ENCODE assay signal across 12 cellular contexts in the genomic region with DNA sequence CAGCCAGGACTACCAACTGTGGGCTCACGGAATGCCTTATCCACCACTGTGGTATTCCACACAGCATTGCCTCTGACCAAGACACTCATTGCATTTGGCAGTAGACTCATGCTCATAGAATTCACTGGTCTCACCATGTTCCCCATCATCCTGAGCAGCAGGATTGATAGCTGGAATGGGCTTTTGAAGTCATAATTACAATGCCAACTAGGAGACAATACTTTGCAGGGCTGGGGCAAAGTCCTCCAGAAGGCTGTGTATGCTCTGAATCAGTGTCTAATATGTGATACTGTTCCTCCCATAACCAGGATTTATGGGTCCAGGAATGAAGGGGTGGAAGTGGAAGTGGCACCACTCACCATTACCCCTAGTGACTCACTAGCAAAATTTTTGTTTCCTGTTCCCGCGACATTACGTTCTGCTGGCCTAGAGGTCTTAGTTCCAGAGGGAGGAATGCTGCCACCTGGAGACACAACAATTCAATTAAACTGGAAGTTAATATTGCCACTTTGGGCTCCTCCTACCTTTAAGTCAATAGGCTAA. TPM values are rescaled to one million over a fixed set of nuclear protein-coding genes. Genes with fewer than 3 reads are reported as not detected.
DNase-seq lines count a peak whose midpoint lies in the region; ATAC-seq, FAIRE-seq and TF ChIP-seq lines count a peak whose summit lies in the region.
"Had no signal": no experiment of that assay in that cellular context is flagged by ENCODE, and none has a peak within 500 bp of the region (broad histone marks: within the 10 kb centered on the region; RNA-seq: fewer than 3 reads in every experiment).

No MANE protein-coding gene starts in this region.

- H2AFZ ChIP-seq in PC-3 (ENCODE audit: low read length) = 0 out of 2 replicates have a peak overlapping the region, but pooled peaks have one; percentile 8
- no peak overlapping the region for H2AFZ ChIP-seq in H1 (ENCODE audit: low read length)

- H3K4me1 ChIP-seq in PC-3 (ENCODE audit: insufficient read depth, low read length) (peaks cover 10% of the 10 kb centered on the region), H1 (replicated peaks in 1 of 4; ENCODE audit: control insufficient read depth in 3 of 4, insufficient read depth in 4 of 4, low read length in 3 of 4) (no peaks in the 10 kb centered on the region)
- H3K4me1 ChIP-seq: lower lobe of right lung, upper lobe of left lung had no signal

- no peak overlapping the region for H4K5ac ChIP-seq in H1 (ENCODE audit: insufficient read length, low read depth, low read length)

- peaks cover 3% of the 10 kb centered on the region for H3K36me3 Mint-ChIP-seq in osteocyte (ENCODE audit: unreplicated experiment)

- no peak overlapping the region for H3K56ac ChIP-seq in H1 (replicated peaks; ENCODE audit: insufficient read length, low read depth, low read length)

- H2BK5ac ChIP-seq in H1 (ENCODE audit: low read depth, low read length) = no peak overlapping the region

- H4K91ac ChIP-seq in H1 (replicated peaks; ENCODE audit: insufficient read length, low read length) = no peak overlapping the region

- H2BK120ac ChIP-seq in H1 (replicated peaks; ENCODE audit: low read depth, low read length) = no peak overlapping the region

- no peaks in the 10 kb centered on the region for H3F3A ChIP-seq in PC-3 (ENCODE audit: low read length, unreplicated experiment)

- no peak for FAIRE-seq in H1 (lab: Jason Lieb, UNC)

- H3K36me3 ChIP-seq in PC-3 (ENCODE audit: low read depth, low read length) = no peaks in the 10 kb centered on the region
- no peaks in the 10 kb centered on the region for H3K36me3 ChIP-seq in H1 (ENCODE audit: control insufficient read depth in 2 of 4, insufficient read depth in 4 of 4, low read length in 3 of 4)
- H3K36me3 ChIP-seq: lower lobe of right lung, SJCRH30, upper lobe of left lung had no signal

- peaks cover 16% of the 10 kb centered on the region for H3K9me3 Mint-ChIP-seq in osteocyte (ENCODE audit: unreplicated experiment)

- H3K9ac ChIP-seq in PC-3 (ENCODE audit: low read length) (no peak overlapping the region), H1 (replicated peaks in 1 of 4; ENCODE audit: extremely low read depth in 1 of 4, low read depth in 3 of 4, low read length in 3 of 4) (no peak overlapping the region)

- no peaks in the 10 kb centered on the region for H3K79me1 ChIP-seq in H1 (ENCODE audit: low read depth, low read length)

- H3K4me3 ChIP-seq in PC-3 (ENCODE audit: low read length) (no peak overlapping the region), H1 (ENCODE audit: extremely low read depth in 1 of 4, insufficient read depth in 2 of 4, low read depth in 3 of 4, low read length in 4 of 4) (no peak overlapping the region)
- H3K4me3 ChIP-seq: lower lobe of right lung, SJCRH30, upper lobe of left lung had no signal

- 0 out of 2 replicates have a peak overlapping the region, but pooled peaks have one; percentile 25 for H2BK15ac ChIP-seq in H1 (ENCODE audit: low read length)

- H4K20me1 ChIP-seq in PC-3 (ENCODE audit: low read length) = no peaks in the 10 kb centered on the region
- H4K20me1 ChIP-seq in H1 (replicated peaks in 1 of 2; ENCODE audit: control insufficient read depth in 1 of 2, insufficient read depth in 2 of 2, low read length in 2 of 2) = no peaks in the 10 kb centered on the region

- no peak overlapping the region for H3K23ac ChIP-seq in H1 (ENCODE audit: insufficient read length)

- H3K4me3 Mint-ChIP-seq in osteocyte (ENCODE audit: unreplicated experiment) = no peak overlapping the region
- H3K4me3 Mint-ChIP-seq: activated CD8-positive, alpha-beta T cell treated with anti-CD3 and anti-CD28 coated beads, Interleukin-2, amount 10 ng/mL, durations not matched to agents 7 days and 5 days had no signal

- BruUV-seq in PC-3 (replicated peaks; lab: Mats Ljungman, UMichigan) = no TSS peak

- H3K4me1 Mint-ChIP-seq in osteocyte (ENCODE audit: unreplicated experiment) = peaks cover 12% of the 10 kb centered on the region

- H3K27ac ChIP-seq in PC-3 (ENCODE audit: low read length) (peak overlapping the region; percentile 41), H1 (ENCODE audit: low read depth, low read length) (no peak overlapping the region)
- H3K27ac ChIP-seq: lower lobe of right lung, SJCRH30, upper lobe of left lung had no signal

- H2AK5ac ChIP-seq in H1 (ENCODE audit: low read depth, low read length) = no peak overlapping the region

- no peaks in the 10 kb centered on the region for H3K27me3 ChIP-seq in PC-3 (ENCODE audit: low read length)
- no peaks in the 10 kb centered on the region for H3K27me3 ChIP-seq in H1 (replicated peaks in 1 of 4; ENCODE audit: control insufficient read depth in 3 of 4, extremely low read depth in 1 of 4, insufficient read depth in 3 of 4, low read length in 3 of 4)
- H3K27me3 ChIP-seq: SJCRH30, upper lobe of left lung had no signal

- no peak for TF ChIP-seq EP300 in H1 (IDR thresholded peaks at IDR 0.05; ENCODE audit: borderline replicate concordance in 1 of 2, low read depth in 2 of 2, low read length in 2 of 2)

- no peak overlapping the region for H4K8ac ChIP-seq in H1 (ENCODE audit: extremely low read depth, insufficient read depth, low read length)

- POLR2A ChIA-PET in PC-3 (lab: Charles Lee; ENCODE audit: unreplicated experiment) (no interaction called here), H1 (lab: Charles Lee; ENCODE audit: partially characterized antibody) (no interaction called here)

- 94% methylated on average over 4 of the region's 4 CpGs; no CpG with 5 or more reads in 1 of the 2 experiments for WGBS in H1 (ENCODE audit: extremely low coverage in 1 of 2, insufficient coverage in 1 of 2, insufficient read length in 1 of 2, insufficient replicate concordance in 2 of 2, low coverage in 1 of 2, low lambda C conversion rate in 2 of 2, missing lambda C conversion rate in 1 of 2), 2 experiments

- no peak overlapping the region for H3K27ac Mint-ChIP-seq in osteocyte (ENCODE audit: unreplicated experiment)
- H3K27ac Mint-ChIP-seq: activated CD8-positive, alpha-beta T cell treated with anti-CD3 and anti-CD28 coated beads, Interleukin-2, amount 10 ng/mL, durations not matched to agents 7 days and 5 days had no signal

- DNase-seq in GM03348 (ENCODE audit: low spot score) (peak; percentile 10), PC-3 (peak; percentile 94), H1 (ENCODE audit: low read depth in 1 of 2, low spot score in 2 of 2) (no peak), osteocyte (ENCODE audit: extremely low spot score, unreplicated experiment) (no peak), midbrain (lab: John Stamatoyannopoulos, UW) (no peak), Right ventricle myocardium inferior (ENCODE audit: missing footprints) (no peak)
- DNase-seq: activated CD8-positive, alpha-beta T cell treated with anti-CD3 and anti-CD28 coated beads, Interleukin-2, amount 10 ng/mL, durations not matched to agents 7 days and 5 days; lower lobe of right lung; upper lobe of left lung had no signal

- H3K4me2 ChIP-seq in PC-3 (ENCODE audit: low read length) (peak overlapping the region; percentile 11; the same call in 1 of the 2 replicates), H1 (ENCODE audit: insufficient read depth in 1 of 2, low read depth in 2 of 2, low read length in 2 of 2) (no peak overlapping the region)

- no peak overlapping the region for H2BK20ac ChIP-seq in H1 (ENCODE audit: low read length)

- H3K9me2 ChIP-seq in PC-3 (replicated peaks; ENCODE audit: low read length) = no peaks in the 10 kb centered on the region

- H3K14ac ChIP-seq in H1 (ENCODE audit: insufficient read length) = no peak overlapping the region

- no peaks in the 10 kb centered on the region for H3K9me3 ChIP-seq in PC-3 (ENCODE audit: low read length)
- H3K9me3 ChIP-seq in H1 (ENCODE audit: insufficient read depth in 2 of 2, low read depth in 1 of 2, low read length in 1 of 2) = no peaks in the 10 kb centered on the region
- H3K9me3 ChIP-seq: lower lobe of right lung, SJCRH30, upper lobe of left lung had no signal

- H2BK12ac ChIP-seq in H1 (ENCODE audit: low read depth, low read length) = no peak overlapping the region

- no peak for TF ChIP-seq POLR2A in H1 (IDR thresholded peaks at IDR 0.05; ENCODE audit: control extremely low read depth in 1 of 2, low read depth in 2 of 2, low read length in 2 of 2)

- no peaks in the 10 kb centered on the region for H3K27me3 Mint-ChIP-seq in osteocyte (ENCODE audit: unreplicated experiment)

- TF ChIP-seq RAD21 in H1 (IDR thresholded peaks at IDR 0.05 in 1 of 2, conservative IDR thresholded peaks at IDR 0.05 in 1 of 2; ENCODE audit: low read depth in 2 of 2, low read length in 2 of 2) = peak; percentile 38 to 54

- CTCF ChIA-PET in PC-3 (lab: Charles Lee) = no interaction called here
- CTCF ChIA-PET in H1 (lab: Charles Lee; ENCODE audit: partially characterized antibody) = interaction anchor here (0.7 to 2.3 kb wide), 3 partner anchors 31 to 57 kb away, joined by 3 to 7 read pairs (median 3); no protein-coding TSS in a partner anchor

- H3K79me2 ChIP-seq in PC-3 (ENCODE audit: low read length) (no peaks in the 10 kb centered on the region), H1 (ENCODE audit: control insufficient read depth in 1 of 2, insufficient read depth in 2 of 2, low read length in 2 of 2) (no peaks in the 10 kb centered on the region)

- H3K18ac ChIP-seq in H1 (ENCODE audit: extremely low read depth, low read length) = no peak overlapping the region

- ATAC-seq in PC-3 (peak; percentile 86), HG03520 (IDR thresholded peaks at IDR 0.05; ENCODE audit: unreplicated experiment) (no peak), GM18909 (IDR thresholded peaks at IDR 0.05; ENCODE audit: poor library complexity, unreplicated experiment) (no peak), Right ventricle myocardium inferior (no peak)
- ATAC-seq: activated CD8-positive, alpha-beta T cell treated with anti-CD3 and anti-CD28 coated beads, Interleukin-2, amount 10 ng/mL, durations not matched to agents 7 days and 5 days; lower lobe of right lung had no signal

- no peak overlapping the region for H3K4ac ChIP-seq in H1 (replicated peaks; ENCODE audit: insufficient read length, low read depth, low read length)

- TF ChIP-seq CTCF in PC-3 (conservative IDR thresholded peaks at IDR 0.05; ENCODE audit: low read depth, low read length) = peak; percentile 58
- TF ChIP-seq CTCF in H1 (IDR thresholded peaks at IDR 0.05; ENCODE audit: control extremely low read depth in 1 of 3, insufficient read depth in 1 of 3, low read depth in 1 of 3, low read length in 3 of 3) = no peak; a peak in 1 of 4 replicates
- TF ChIP-seq CTCF in osteocyte (IDR thresholded peaks at IDR 0.05) = peak; percentile 11

- intact Hi-C loops in PC-3 (cut with micrococcal nuclease) = loop anchor here (1.0 kb wide), 3 partner anchors 56 to 117 kb away; no protein-coding TSS in a partner anchor
- intact Hi-C loops in Right ventricle myocardium inferior (cut with DNase I) = loop anchor here (2.0 kb wide), 1 partner anchor 57 kb away; no protein-coding TSS in a partner anchor

- H3K23me2 ChIP-seq in H1 (ENCODE audit: low read depth, low read length) = no peaks in the 10 kb centered on the region

RNA-seq across cellular contexts. Expression of a gene that starts 58.6 kb away (rescaled TPM):
- 17.0 and 20.4 TPM in 2 replicates for total RNA-seq in PC-3 (2014; rRNA removed)
- 12.6 and 12.9 TPM in 2 replicates for total RNA-seq in H1 (2021; fragmentation: NEBNext Ultra II Directional; extraction: Animal tissue kit (Norgen Biotek cat#: 25700))
- polyA plus RNA-seq in H1 (2011; rRNA removed) = 0.89 and 1.1 TPM in 2 replicates
- polyA plus RNA-seq in H1 (2011; cell fraction: cytosol; rRNA removed) = 1.00 TPM
- polyA plus RNA-seq in H1 (2011; cell fraction: nucleus; rRNA removed) = 1.2 TPM
- polyA plus RNA-seq in H1 (2012, experiment 1 of 2) = 4.2 to 5.6 TPM (median 5.1 TPM) in 4 replicates
- polyA plus RNA-seq in H1 (2012, experiment 2 of 2) = 0.49 TPM
- polyA plus RNA-seq in H1 (2013, experiment 1 of 2) = 23.7 TPM
- polyA plus RNA-seq in H1 (2013, experiment 2 of 2) = 25.8 TPM
- polyA minus RNA-seq in H1 (2011; rRNA and poly(A)+ RNA removed) = 0.91 and 1.7 TPM in 2 replicates
- 2.2 TPM for polyA minus RNA-seq in H1 (2011; cell fraction: cytosol; rRNA and poly(A)+ RNA removed)
- polyA minus RNA-seq in H1 (2011; cell fraction: nucleus; rRNA and poly(A)+ RNA removed) = 2.2 TPM
- total RNA-seq in osteocyte = 1,760 and 1,947 TPM in 2 replicates
- 78.2 TPM for total RNA-seq in Right ventricle myocardium inferior
- total RNA-seq: activated CD8-positive, alpha-beta T cell treated with anti-CD3 and anti-CD28 coated beads, Interleukin-2, amount 10 ng/mL, durations not matched to agents 7 days and 5 days had no signal

Comparison
In these comparisons a context has a peak if more than half of its experiments do, and no peak if none do; other contexts are left out.
1. DNase-seq: peak in GM03348 (single experiment) and PC-3 (single experiment); none in H1 (0 of 2), osteocyte (single experiment), midbrain (single experiment) and Right ventricle myocardium inferior (single experiment).
2. CTCF ChIP-seq: peak in PC-3 (single experiment) and osteocyte (single experiment); none in H1 (0 of 3).
3. RNA of a gene that starts 58.6 kb away (total RNA-seq): 1,760 to 1,947 TPM in osteocyte; 78.2 TPM in Right ventricle myocardium inferior (single experiment), 17.0 to 20.4 TPM in PC-3 and 12.6 to 12.9 TPM in H1; every median in the first group is over 10 times any median in the second.